ENCODE assay signal across 11 cellular contexts in genomic region chr14:53542692-53543091, GRCh38.
DNase-seq lines count a peak whose midpoint lies in the region; TF ChIP-seq lines count a peak whose summit lies in the region.
"Had no signal": no experiment of that assay in that cellular context is flagged by ENCODE, and none has a peak within 500 bp of the region (broad histone marks: within the 10 kb centered on the region; RNA-seq: fewer than 3 reads in every experiment).

No MANE protein-coding gene starts in this region.

- in situ Hi-C loops in astrocyte of the cerebellum (cut with HindIII; ENCODE audit: low sequenced_read_pairs): loop anchor here (25.0 kb wide), 1 partner anchor 795 kb away; no protein-coding TSS in a partner anchor

- H3K4me3 ChIP-seq in astrocyte of the cerebellum (ENCODE audit: low read depth, low read length): no peak overlapping the region

- peak; percentile 75 for DNase-seq in DMS 273 (lab: John Stamatoyannopoulos, UW; ENCODE audit: unreplicated experiment)
- DNase-seq in NCI-H128 (lab: John Stamatoyannopoulos, UW; ENCODE audit: unreplicated experiment): peak; percentile 86
- peak; percentile 33 for DNase-seq in astrocyte of the cerebellum (ENCODE audit: low read depth)
- DNase-seq in lung microvascular endothelial cell (ENCODE audit: low read depth in 2 of 2): peak; percentile 87 to 96
- no peak for DNase-seq in activated CD4-positive, alpha-beta T cell treated with anti-CD3 and anti-CD28 coated beads, Interleukin-2, amount 50 U/mL, for 4 hours
- DNase-seq in activated effector memory CD4-positive, alpha-beta T cell treated with Interleukin-2 at 50 U/mL for 16 hours: no peak
- DNase-seq in NCI-H1436 (lab: John Stamatoyannopoulos, UW): no peak
- DNase-seq in germinal center (ENCODE audit: low spot score): no peak
- DNase-seq: activated T-cell treated with anti-CD3 and anti-CD28 coated beads, Interleukin-2, amount 50 U/mL, for 4 hours; CD8-positive, alpha-beta memory T cell; left ventricle myocardium superior had no signal

- TF ChIP-seq CTCF in astrocyte of the cerebellum (IDR thresholded peaks at IDR 0.05; ENCODE audit: low read depth, low read length, missing control alignments): no peak

Comparison
In these comparisons a context has a peak if more than half of its experiments do, and no peak if none do; other contexts are left out.
1. DNase-seq: peak in DMS 273 (single experiment), NCI-H128 (single experiment), astrocyte of the cerebellum (single experiment) and lung microvascular endothelial cell (2 of 2); none in activated CD4-positive, alpha-beta T cell treated with anti-CD3 and anti-CD28 coated beads, Interleukin-2, amount 50 U/mL, for 4 hours (0 of 2), activated effector memory CD4-positive, alpha-beta T cell treated with Interleukin-2 at 50 U/mL for 16 hours (single experiment), NCI-H1436 (single experiment) and germinal center (single experiment).